In the genomic region with DNA sequence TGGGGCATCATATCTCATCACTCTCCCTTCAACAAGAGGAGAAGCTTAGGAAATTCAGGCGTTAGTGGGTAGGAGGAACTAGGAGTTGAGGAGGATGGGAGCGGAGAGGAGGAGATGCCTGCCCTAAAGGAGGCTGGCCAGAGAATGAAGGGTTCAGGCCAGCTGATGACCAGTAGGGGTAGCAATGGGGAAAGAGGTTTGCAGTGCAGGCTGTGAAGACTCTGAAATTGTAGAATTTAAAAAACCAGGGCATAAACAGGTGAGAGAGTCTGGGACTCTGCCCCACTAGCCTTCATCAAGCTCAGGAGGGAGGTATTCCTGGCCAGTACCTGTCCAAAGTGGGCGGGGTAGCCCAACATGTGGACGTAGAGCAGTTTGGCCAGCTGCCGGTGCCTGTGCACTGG, we compare ENCODE assay signal across 1 cellular context.
A peak's percentile ranks its signal among the peaks of the same experiment; 100 is the strongest.
TF ChIP-seq lines count a peak whose summit lies in the region.

No MANE protein-coding gene starts in this region.

TF ChIP-seq in HepG2, 621 proteins besides CTCF, POLR2A, EP300 and RAD21 (continued from another document):
- TF ChIP-seq, protein P1, sequence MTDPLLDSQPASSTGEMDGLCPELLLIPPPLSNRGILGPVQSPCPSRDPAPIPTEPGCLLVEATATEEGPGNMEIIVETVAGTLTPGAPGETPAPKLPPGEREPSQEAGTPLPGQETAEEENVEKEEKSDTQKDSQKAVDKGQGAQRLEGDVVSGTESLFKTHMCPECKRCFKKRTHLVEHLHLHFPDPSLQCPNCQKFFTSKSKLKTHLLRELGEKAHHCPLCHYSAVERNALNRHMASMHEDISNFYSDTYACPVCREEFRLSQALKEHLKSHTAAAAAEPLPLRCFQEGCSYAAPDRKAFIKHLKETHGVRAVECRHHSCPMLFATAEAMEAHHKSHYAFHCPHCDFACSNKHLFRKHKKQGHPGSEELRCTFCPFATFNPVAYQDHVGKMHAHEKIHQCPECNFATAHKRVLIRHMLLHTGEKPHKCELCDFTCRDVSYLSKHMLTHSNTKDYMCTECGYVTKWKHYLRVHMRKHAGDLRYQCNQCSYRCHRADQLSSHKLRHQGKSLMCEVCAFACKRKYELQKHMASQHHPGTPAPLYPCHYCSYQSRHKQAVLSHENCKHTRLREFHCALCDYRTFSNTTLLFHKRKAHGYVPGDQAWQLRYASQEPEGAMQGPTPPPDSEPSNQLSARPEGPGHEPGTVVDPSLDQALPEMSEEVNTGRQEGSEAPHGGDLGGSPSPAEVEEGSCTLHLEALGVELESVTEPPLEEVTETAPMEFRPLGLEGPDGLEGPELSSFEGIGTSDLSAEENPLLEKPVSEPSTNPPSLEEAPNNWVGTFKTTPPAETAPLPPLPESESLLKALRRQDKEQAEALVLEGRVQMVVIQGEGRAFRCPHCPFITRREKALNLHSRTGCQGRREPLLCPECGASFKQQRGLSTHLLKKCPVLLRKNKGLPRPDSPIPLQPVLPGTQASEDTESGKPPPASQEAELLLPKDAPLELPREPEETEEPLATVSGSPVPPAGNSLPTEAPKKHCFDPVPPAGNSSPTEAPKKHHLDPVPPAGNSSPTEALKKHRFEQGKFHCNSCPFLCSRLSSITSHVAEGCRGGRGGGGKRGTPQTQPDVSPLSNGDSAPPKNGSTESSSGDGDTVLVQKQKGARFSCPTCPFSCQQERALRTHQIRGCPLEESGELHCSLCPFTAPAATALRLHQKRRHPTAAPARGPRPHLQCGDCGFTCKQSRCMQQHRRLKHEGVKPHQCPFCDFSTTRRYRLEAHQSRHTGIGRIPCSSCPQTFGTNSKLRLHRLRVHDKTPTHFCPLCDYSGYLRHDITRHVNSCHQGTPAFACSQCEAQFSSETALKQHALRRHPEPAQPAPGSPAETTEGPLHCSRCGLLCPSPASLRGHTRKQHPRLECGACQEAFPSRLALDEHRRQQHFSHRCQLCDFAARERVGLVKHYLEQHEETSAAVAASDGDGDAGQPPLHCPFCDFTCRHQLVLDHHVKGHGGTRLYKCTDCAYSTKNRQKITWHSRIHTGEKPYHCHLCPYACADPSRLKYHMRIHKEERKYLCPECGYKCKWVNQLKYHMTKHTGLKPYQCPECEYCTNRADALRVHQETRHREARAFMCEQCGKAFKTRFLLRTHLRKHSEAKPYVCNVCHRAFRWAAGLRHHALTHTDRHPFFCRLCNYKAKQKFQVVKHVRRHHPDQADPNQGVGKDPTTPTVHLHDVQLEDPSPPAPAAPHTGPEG (CRISPR knock-in tag; IDR thresholded peaks at IDR 0.05) = 0 out of 2 replicates have a peak, but pooled peaks have one; percentile 4
- TF ChIP-seq, protein P2, sequence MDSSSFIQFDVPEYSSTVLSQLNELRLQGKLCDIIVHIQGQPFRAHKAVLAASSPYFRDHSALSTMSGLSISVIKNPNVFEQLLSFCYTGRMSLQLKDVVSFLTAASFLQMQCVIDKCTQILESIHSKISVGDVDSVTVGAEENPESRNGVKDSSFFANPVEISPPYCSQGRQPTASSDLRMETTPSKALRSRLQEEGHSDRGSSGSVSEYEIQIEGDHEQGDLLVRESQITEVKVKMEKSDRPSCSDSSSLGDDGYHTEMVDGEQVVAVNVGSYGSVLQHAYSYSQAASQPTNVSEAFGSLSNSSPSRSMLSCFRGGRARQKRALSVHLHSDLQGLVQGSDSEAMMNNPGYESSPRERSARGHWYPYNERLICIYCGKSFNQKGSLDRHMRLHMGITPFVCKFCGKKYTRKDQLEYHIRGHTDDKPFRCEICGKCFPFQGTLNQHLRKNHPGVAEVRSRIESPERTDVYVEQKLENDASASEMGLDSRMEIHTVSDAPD (CRISPR knock-in tag; IDR thresholded peaks at IDR 0.05) = no peak
- TF ChIP-seq IRF2 (CRISPR knock-in tag; IDR thresholded peaks at IDR 0.05) = 0 out of 2 replicates have a peak, but pooled peaks have one; percentile 26
- TF ChIP-seq, protein P3, sequence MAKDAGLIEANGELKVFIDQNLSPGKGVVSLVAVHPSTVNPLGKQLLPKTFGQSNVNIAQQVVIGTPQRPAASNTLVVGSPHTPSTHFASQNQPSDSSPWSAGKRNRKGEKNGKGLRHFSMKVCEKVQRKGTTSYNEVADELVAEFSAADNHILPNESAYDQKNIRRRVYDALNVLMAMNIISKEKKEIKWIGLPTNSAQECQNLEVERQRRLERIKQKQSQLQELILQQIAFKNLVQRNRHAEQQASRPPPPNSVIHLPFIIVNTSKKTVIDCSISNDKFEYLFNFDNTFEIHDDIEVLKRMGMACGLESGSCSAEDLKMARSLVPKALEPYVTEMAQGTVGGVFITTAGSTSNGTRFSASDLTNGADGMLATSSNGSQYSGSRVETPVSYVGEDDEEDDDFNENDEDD (CRISPR knock-in tag; IDR thresholded peaks at IDR 0.05; ENCODE audit: borderline replicate concordance) = no peak
- TF ChIP-seq CBX5 (CRISPR knock-in tag; IDR thresholded peaks at IDR 0.05; ENCODE audit: borderline replicate concordance) = no peak
- no peak; the same call in 1 of the 2 replicates for TF ChIP-seq KLF9 (CRISPR knock-in tag; IDR thresholded peaks at IDR 0.05; ENCODE audit: low read depth)
- no peak for TF ChIP-seq RFX3 (CRISPR knock-in tag; IDR thresholded peaks at IDR 0.05)
- TF ChIP-seq NFIB (CRISPR knock-in tag; IDR thresholded peaks at IDR 0.05; ENCODE audit: borderline replicate concordance) = no peak
- TF ChIP-seq KDM1A (CRISPR knock-in tag; IDR thresholded peaks at IDR 0.05) = no peak
- TF ChIP-seq, protein P4, sequence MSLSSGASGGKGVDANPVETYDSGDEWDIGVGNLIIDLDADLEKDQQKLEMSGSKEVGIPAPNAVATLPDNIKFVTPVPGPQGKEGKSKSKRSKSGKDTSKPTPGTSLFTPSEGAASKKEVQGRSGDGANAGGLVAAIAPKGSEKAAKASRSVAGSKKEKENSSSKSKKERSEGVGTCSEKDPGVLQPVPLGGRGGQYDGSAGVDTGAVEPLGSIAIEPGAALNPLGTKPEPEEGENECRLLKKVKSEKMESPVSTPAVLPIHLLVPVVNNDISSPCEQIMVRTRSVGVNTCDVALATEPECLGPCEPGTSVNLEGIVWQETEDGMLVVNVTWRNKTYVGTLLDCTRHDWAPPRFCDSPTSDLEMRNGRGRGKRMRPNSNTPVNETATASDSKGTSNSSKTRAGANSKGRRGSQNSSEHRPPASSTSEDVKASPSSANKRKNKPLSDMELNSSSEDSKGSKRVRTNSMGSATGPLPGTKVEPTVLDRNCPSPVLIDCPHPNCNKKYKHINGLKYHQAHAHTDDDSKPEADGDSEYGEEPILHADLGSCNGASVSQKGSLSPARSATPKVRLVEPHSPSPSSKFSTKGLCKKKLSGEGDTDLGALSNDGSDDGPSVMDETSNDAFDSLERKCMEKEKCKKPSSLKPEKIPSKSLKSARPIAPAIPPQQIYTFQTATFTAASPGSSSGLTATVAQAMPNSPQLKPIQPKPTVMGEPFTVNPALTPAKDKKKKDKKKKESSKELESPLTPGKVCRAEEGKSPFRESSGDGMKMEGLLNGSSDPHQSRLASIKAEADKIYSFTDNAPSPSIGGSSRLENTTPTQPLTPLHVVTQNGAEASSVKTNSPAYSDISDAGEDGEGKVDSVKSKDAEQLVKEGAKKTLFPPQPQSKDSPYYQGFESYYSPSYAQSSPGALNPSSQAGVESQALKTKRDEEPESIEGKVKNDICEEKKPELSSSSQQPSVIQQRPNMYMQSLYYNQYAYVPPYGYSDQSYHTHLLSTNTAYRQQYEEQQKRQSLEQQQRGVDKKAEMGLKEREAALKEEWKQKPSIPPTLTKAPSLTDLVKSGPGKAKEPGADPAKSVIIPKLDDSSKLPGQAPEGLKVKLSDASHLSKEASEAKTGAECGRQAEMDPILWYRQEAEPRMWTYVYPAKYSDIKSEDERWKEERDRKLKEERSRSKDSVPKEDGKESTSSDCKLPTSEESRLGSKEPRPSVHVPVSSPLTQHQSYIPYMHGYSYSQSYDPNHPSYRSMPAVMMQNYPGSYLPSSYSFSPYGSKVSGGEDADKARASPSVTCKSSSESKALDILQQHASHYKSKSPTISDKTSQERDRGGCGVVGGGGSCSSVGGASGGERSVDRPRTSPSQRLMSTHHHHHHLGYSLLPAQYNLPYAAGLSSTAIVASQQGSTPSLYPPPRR (CRISPR knock-in tag; IDR thresholded peaks at IDR 0.05; ENCODE audit: borderline replicate concordance) = no peak
- no peak for TF ChIP-seq TBX3 (IDR thresholded peaks at IDR 0.05; ENCODE audit: borderline replicate concordance)
- no peak for TF ChIP-seq ZNF432 (CRISPR knock-in tag; IDR thresholded peaks at IDR 0.05; ENCODE audit: borderline replicate concordance)
- TF ChIP-seq ZNF235 (CRISPR knock-in tag; IDR thresholded peaks at IDR 0.05; ENCODE audit: borderline replicate concordance) = no peak
- TF ChIP-seq CREM (IDR thresholded peaks at IDR 0.05) = no peak
- TF ChIP-seq CREM (CRISPR knock-in tag; IDR thresholded peaks at IDR 0.05) = no peak
- TF ChIP-seq RBM39 (IDR thresholded peaks at IDR 0.05; ENCODE audit: low read depth, low read length, poor library complexity, severe bottlenecking) = no peak
- no peak for TF ChIP-seq MAF1 (CRISPR knock-in tag; IDR thresholded peaks at IDR 0.05; ENCODE audit: borderline replicate concordance)
- no peak for TF ChIP-seq CC2D1A (CRISPR knock-in tag; IDR thresholded peaks at IDR 0.05)
- TF ChIP-seq SIN3A (IDR thresholded peaks at IDR 0.05; ENCODE audit: borderline replicate concordance, low read depth, low read length) = peak; percentile 59; the same call in 1 of the 2 replicates
- TF ChIP-seq ZNF614 (CRISPR knock-in tag; IDR thresholded peaks at IDR 0.05; ENCODE audit: borderline replicate concordance) = peak; percentile 10; the same call in 1 of the 2 replicates
- TF ChIP-seq, protein P5, sequence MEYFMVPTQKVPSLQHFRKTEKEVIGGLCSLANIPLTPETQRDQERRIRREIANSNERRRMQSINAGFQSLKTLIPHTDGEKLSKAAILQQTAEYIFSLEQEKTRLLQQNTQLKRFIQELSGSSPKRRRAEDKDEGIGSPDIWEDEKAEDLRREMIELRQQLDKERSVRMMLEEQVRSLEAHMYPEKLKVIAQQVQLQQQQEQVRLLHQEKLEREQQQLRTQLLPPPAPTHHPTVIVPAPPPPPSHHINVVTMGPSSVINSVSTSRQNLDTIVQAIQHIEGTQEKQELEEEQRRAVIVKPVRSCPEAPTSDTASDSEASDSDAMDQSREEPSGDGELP (IDR thresholded peaks at IDR 0.05; ENCODE audit: borderline replicate concordance, low read depth) = peak; percentile 68
- TF ChIP-seq SOX13 (IDR thresholded peaks at IDR 0.05) = no peak
- 0 out of 4 replicates have a peak, but pooled peaks of 1 of the 2 experiments have one; percentile 6 for TF ChIP-seq SOX13 (CRISPR knock-in tag; conservative IDR thresholded peaks at IDR 0.05 in 1 of 2, IDR thresholded peaks at IDR 0.05 in 1 of 2)
- no peak for TF ChIP-seq ZNF7 (CRISPR knock-in tag; IDR thresholded peaks at IDR 0.05)
- TF ChIP-seq THAP11 (CRISPR knock-in tag; IDR thresholded peaks at IDR 0.05) = peak; percentile 33; the same call in 1 of the 2 replicates
- TF ChIP-seq SP4 (CRISPR knock-in tag; IDR thresholded peaks at IDR 0.05) = peak; percentile 18; the same call in 1 of the 2 replicates
- TF ChIP-seq NRL (CRISPR knock-in tag; IDR thresholded peaks at IDR 0.05; ENCODE audit: borderline replicate concordance) = no peak
- TF ChIP-seq, protein P6, sequence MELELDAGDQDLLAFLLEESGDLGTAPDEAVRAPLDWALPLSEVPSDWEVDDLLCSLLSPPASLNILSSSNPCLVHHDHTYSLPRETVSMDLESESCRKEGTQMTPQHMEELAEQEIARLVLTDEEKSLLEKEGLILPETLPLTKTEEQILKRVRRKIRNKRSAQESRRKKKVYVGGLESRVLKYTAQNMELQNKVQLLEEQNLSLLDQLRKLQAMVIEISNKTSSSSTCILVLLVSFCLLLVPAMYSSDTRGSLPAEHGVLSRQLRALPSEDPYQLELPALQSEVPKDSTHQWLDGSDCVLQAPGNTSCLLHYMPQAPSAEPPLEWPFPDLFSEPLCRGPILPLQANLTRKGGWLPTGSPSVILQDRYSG (CRISPR knock-in tag; IDR thresholded peaks at IDR 0.05) = no peak
- no peak for TF ChIP-seq TBP (CRISPR knock-in tag; IDR thresholded peaks at IDR 0.05)
- no peak for TF ChIP-seq KDM4B (CRISPR knock-in tag; IDR thresholded peaks at IDR 0.05)
- no peak for TF ChIP-seq SPEN (CRISPR knock-in tag; IDR thresholded peaks at IDR 0.05; ENCODE audit: low read depth)
- no peak for TF ChIP-seq GPN1 (CRISPR knock-in tag; IDR thresholded peaks at IDR 0.05; ENCODE audit: borderline replicate concordance)
- no peak; the same call in 1 of the 2 replicates for TF ChIP-seq ZNF253 (CRISPR knock-in tag; IDR thresholded peaks at IDR 0.05; ENCODE audit: borderline replicate concordance)
- TF ChIP-seq PCBP2 (optimal IDR thresholded peaks at IDR 0.05; ENCODE audit: low read depth, low read length, poor library complexity, severe bottlenecking) = peak; percentile 42
- TF ChIP-seq, protein P7, sequence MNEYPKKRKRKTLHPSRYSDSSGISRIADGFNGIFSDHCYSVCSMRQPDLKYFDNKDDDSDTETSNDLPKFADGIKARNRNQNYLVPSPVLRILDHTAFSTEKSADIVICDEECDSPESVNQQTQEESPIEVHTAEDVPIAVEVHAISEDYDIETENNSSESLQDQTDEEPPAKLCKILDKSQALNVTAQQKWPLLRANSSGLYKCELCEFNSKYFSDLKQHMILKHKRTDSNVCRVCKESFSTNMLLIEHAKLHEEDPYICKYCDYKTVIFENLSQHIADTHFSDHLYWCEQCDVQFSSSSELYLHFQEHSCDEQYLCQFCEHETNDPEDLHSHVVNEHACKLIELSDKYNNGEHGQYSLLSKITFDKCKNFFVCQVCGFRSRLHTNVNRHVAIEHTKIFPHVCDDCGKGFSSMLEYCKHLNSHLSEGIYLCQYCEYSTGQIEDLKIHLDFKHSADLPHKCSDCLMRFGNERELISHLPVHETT (CRISPR knock-in tag; conservative IDR thresholded peaks at IDR 0.05) = no peak
